ENCODE assay signal across 17 cellular contexts in genomic region chr1:4144349-4144971, GRCh38.
A peak's percentile ranks its signal among the peaks of the same experiment; 100 is the strongest.
DNase-seq lines count a peak whose midpoint lies in the region; ATAC-seq, FAIRE-seq and TF ChIP-seq lines count a peak whose summit lies in the region.
"Had no signal": no experiment of that assay in that cellular context is flagged by ENCODE, and none has a peak within 500 bp of the region (broad histone marks: within the 10 kb centered on the region; RNA-seq: fewer than 3 reads in every experiment).

No MANE protein-coding gene starts in this region.

- no peak for TF ChIP-seq POLR2A in K562 (conservative IDR thresholded peaks at IDR 0.05)

- BruUV-seq in K562 (replicated peaks; lab: Mats Ljungman, UMichigan), result no TSS peak

- H3K4me1 ChIP-seq in HEK293 (ENCODE audit: control insufficient read depth, insufficient read depth, low read length) (no peaks in the 10 kb centered on the region), K562 (replicated peaks in 1 of 2; ENCODE audit: control insufficient read depth in 2 of 2, insufficient read depth in 2 of 2, low read length in 2 of 2) (no peaks in the 10 kb centered on the region), upper lobe of right lung (no peaks in the 10 kb centered on the region)
- H3K4me1 ChIP-seq: Caco-2 had no signal

- intact Hi-C loops in K562 (cut with micrococcal nuclease), result no loop called here
- intact Hi-C loops in upper lobe of right lung (cut with DNase I), result no loop called here

- in situ Hi-C loops in K562 (cut with MboI), result no loop called here

- no peak for DNase-seq in K562 (ENCODE audit: extremely low read depth in 1 of 4, low spot score in 3 of 4)
- no peak for DNase-seq in upper lobe of right lung
- DNase-seq in GM10266 (ENCODE audit: extremely low spot score), result no peak
- DNase-seq in stimulated activated CD4-positive, alpha-beta T cell treated with anti-CD3 and anti-CD28 coated beads, Interleukin-2, amount 100 ng/mL, for 24 hours, result no peak
- DNase-seq: Caco-2, DMS153, NCI-H1417, NCI-H1930, NCI-H2171, NCI-H446, NCI-H69, SHP77 treated with DMSO at 0.1 percent for 48 hours had no signal

- H3K36me3 ChIP-seq in HEK293 (ENCODE audit: control insufficient read depth in 2 of 2, insufficient read depth in 1 of 2, low read length in 2 of 2), result no peaks in the 10 kb centered on the region
- H3K36me3 ChIP-seq in K562 (ENCODE audit: control insufficient read depth, insufficient read depth, low read length), result no peaks in the 10 kb centered on the region
- no peaks in the 10 kb centered on the region for H3K36me3 ChIP-seq in upper lobe of right lung

- no peak overlapping the region for H3K9ac ChIP-seq in K562 (ENCODE audit: insufficient read depth in 1 of 2, low read depth in 2 of 2, low read length in 2 of 2)

- H3K9me3 ChIP-seq in HEK293 (ENCODE audit: control insufficient read depth, insufficient read depth, low read depth, low read length), result no peaks in the 10 kb centered on the region
- H3K9me3 ChIP-seq in K562 (replicated peaks; ENCODE audit: control insufficient read depth, insufficient read depth, low read depth, low read length), result no peaks in the 10 kb centered on the region
- H3K9me3 ChIP-seq in upper lobe of right lung, result no peaks in the 10 kb centered on the region
- H3K9me3 ChIP-seq: Caco-2 had no signal

- no peak for TF ChIP-seq RAD21 in K562 (CRISPR knock-in tag; conservative IDR thresholded peaks at IDR 0.05 in 1 of 2, IDR thresholded peaks at IDR 0.05 in 1 of 2)

- FAIRE-seq in K562 (lab: Jason Lieb, UNC) (peak; percentile 92), islet of Langerhans (lab: Jason Lieb, UNC) (peak; percentile 89)
- FAIRE-seq: RCC 7860 had no signal

- H3K27me3 ChIP-seq in K562 (ENCODE audit: control insufficient read depth in 2 of 2, insufficient read depth in 2 of 2, low read length in 2 of 2), result peaks cover 8 to 25% of the 10 kb centered on the region in 2 experiments; a peak in 3 of 5 replicates
- peaks cover 16% of the 10 kb centered on the region for H3K27me3 ChIP-seq in upper lobe of right lung

- TF ChIP-seq CTCF in HEK293 (tag by site-specific recombination; IDR thresholded peaks at IDR 0.05) (no peak), K562 (IDR thresholded peaks at IDR 0.05 in 2 of 3, conservative IDR thresholded peaks at IDR 0.05 in 1 of 3; ENCODE audit: insufficient read depth in 2 of 3, low read depth in 1 of 3, low read length in 3 of 3) (no peak), upper lobe of right lung (IDR thresholded peaks at IDR 0.05) (no peak), GM10266 (IDR thresholded peaks at IDR 0.05; ENCODE audit: control insufficient read depth, insufficient read depth, low read depth, missing control alignments) (no peak)

- H4K20me1 ChIP-seq in K562 (replicated peaks; ENCODE audit: control insufficient read depth, insufficient read depth, low read length), result no peaks in the 10 kb centered on the region; the same call in 1 of the 2 replicates

- CTCF ChIA-PET in HEK293 (lab: Yijun Ruan, JAX) (interaction anchor here (0.5 kb wide), 1 partner anchor 167 kb away, joined by 5 read pairs; no protein-coding TSS in a partner anchor), K562 (lab: Yijun Ruan, JAX; ENCODE audit: low intra/inter-chr PET ratio) (no interaction called here)

- POLR2A ChIA-PET in HEK293 (lab: Yijun Ruan, JAX), result no interaction called here
- POLR2A ChIA-PET in K562 (lab: Yijun Ruan, JAX), result no interaction called here

- H3K79me2 ChIP-seq in K562 (ENCODE audit: control insufficient read depth, insufficient read depth, low read length), result no peaks in the 10 kb centered on the region

- WGBS in K562 (ENCODE audit: insufficient coverage, low coverage, missing lambda C conversion rate), result under 1% methylated on average over 6 of the region's 6 CpGs

- TF ChIP-seq EP300 in K562 (IDR thresholded peaks at IDR 0.05; ENCODE audit: low read length), result no peak

- no peaks in the 10 kb centered on the region for H3K9me1 ChIP-seq in K562 (ENCODE audit: control insufficient read depth, insufficient read depth, low read length)

- H3K4me2 ChIP-seq in K562 (ENCODE audit: insufficient read depth, low read length), result no peak overlapping the region

- no peak overlapping the region for H3K4me3 ChIP-seq in HEK293 (ENCODE audit: low read depth, low read length)
- no peak overlapping the region for H3K4me3 ChIP-seq in K562
- no peak overlapping the region for H3K4me3 ChIP-seq in upper lobe of right lung

- H3K27ac ChIP-seq in HEK293 (ENCODE audit: extremely low read depth, low read depth, low read length), result no peak overlapping the region
- no peak overlapping the region for H3K27ac ChIP-seq in K562 (ENCODE audit: extremely low read depth, low read depth, low read length)
- no peak overlapping the region for H3K27ac ChIP-seq in upper lobe of right lung

- ATAC-seq in K562, result no peak
- peak; percentile 22 for ATAC-seq in upper lobe of right lung
- no peak for ATAC-seq in HG03108 (IDR thresholded peaks at IDR 0.05; ENCODE audit: unreplicated experiment)
- ATAC-seq: SK-N-SH treated with all-trans-retinoic acid at 6 μM for 48 hours had no signal

- no peak overlapping the region for H2AFZ ChIP-seq in K562 (ENCODE audit: low read depth, low read length)

TF ChIP-seq in HEK293, 187 proteins besides CTCF, POLR2A, EP300 and RAD21 (continues in another document):
- TF ChIP-seq ZNF600 (tag by site-specific recombination; IDR thresholded peaks at IDR 0.05) (no peak), BCL11B (tag by site-specific recombination; IDR thresholded peaks at IDR 0.05; ENCODE audit: low read depth) (no peak), ZNF513 (tag by site-specific recombination; IDR thresholded peaks at IDR 0.05) (peak; percentile 82), WT1 (tag by site-specific recombination; IDR thresholded peaks at IDR 0.05) (no peak), ATF2 (tag by site-specific recombination; IDR thresholded peaks at IDR 0.05; ENCODE audit: low read depth) (peak; percentile 93), ZNF239 (tag by site-specific recombination; IDR thresholded peaks at IDR 0.05) (no peak), ZEB2 (tag by site-specific recombination; IDR thresholded peaks at IDR 0.05) (no peak)

TF ChIP-seq in K562, 482 proteins besides CTCF, POLR2A, EP300 and RAD21 (continues in another document):
- no peak for TF ChIP-seq DACH1 (IDR thresholded peaks at IDR 0.05; ENCODE audit: partially characterized antibody)
- TF ChIP-seq CREB3L1 (IDR thresholded peaks at IDR 0.05; ENCODE audit: borderline replicate concordance, low read depth), result no peak
- peak in 1 of 2 experiments; percentile 62; a peak in 2 of 4 replicates for TF ChIP-seq HDAC1 (IDR thresholded peaks at IDR 0.05)
- no peak for TF ChIP-seq ARHGAP35 (IDR thresholded peaks at IDR 0.05; ENCODE audit: partially characterized antibody)
- TF ChIP-seq ATF3 (IDR thresholded peaks at IDR 0.05), result peak; percentile 49; the same call in 1 of the 2 replicates
- TF ChIP-seq ATF3 (CRISPR knock-in tag; conservative IDR thresholded peaks at IDR 0.05), result no peak
- no peak for TF ChIP-seq ZNF143 (CRISPR knock-in tag; IDR thresholded peaks at IDR 0.05)
- TF ChIP-seq HDAC3 (IDR thresholded peaks at IDR 0.05; ENCODE audit: borderline replicate concordance, partially characterized antibody), result no peak
- TF ChIP-seq SMAD3 (CRISPR knock-in tag; conservative IDR thresholded peaks at IDR 0.05), result no peak
- TF ChIP-seq ATF1 (CRISPR knock-in tag; IDR thresholded peaks at IDR 0.05), result no peak
- TF ChIP-seq ATF1 (tag; IDR thresholded peaks at IDR 0.05), result 0 out of 2 replicates have a peak, but pooled peaks have one; percentile 25
- TF ChIP-seq ZNF197 (CRISPR knock-in tag; IDR thresholded peaks at IDR 0.05; ENCODE audit: low read depth), result no peak
- no peak for TF ChIP-seq NKRF (IDR thresholded peaks at IDR 0.05; ENCODE audit: borderline replicate concordance)
- TF ChIP-seq CEBPG (CRISPR knock-in tag; IDR thresholded peaks at IDR 0.05), result no peak
- 0 out of 4 replicates have a peak, but pooled peaks of 1 of the 2 experiments have one; percentile 18 for TF ChIP-seq CEBPG (tag; conservative IDR thresholded peaks at IDR 0.05 in 1 of 2, IDR thresholded peaks at IDR 0.05 in 1 of 2)
- TF ChIP-seq ZNF830 (CRISPR knock-in tag; IDR thresholded peaks at IDR 0.05), result no peak

Comparison
In these comparisons a context has a peak if more than half of its experiments do, and no peak if none do; other contexts are left out.
1. Of the 44 proteins assayed by ChIP-seq in both K562 and HEK293: peak only in K562: none; only in HEK293: ATF2; in both: none; in neither: 43.